12 cellular contexts compared by ENCODE assay signal in genomic region chr10:93075369-93076221, GRCh38. TPM values are rescaled to one million over a fixed set of nuclear protein-coding genes. Genes with fewer than 3 reads are reported as not detected.
A peak's percentile ranks its signal among the peaks of the same experiment; 100 is the strongest.
DNase-seq lines count a peak whose midpoint lies in the region; ATAC-seq and TF ChIP-seq lines count a peak whose summit lies in the region.
"Had no signal": no experiment of that assay in that cellular context is flagged by ENCODE, and none has a peak within 500 bp of the region (broad histone marks: within the 10 kb centered on the region; RNA-seq: fewer than 3 reads in every experiment).

No MANE protein-coding gene starts in this region.

- POLR2A ChIA-PET in CD8-positive, alpha-beta memory T cell (lab: Charles Lee): no interaction called here
- POLR2A ChIA-PET in activated CD4-positive, alpha-beta memory T cell treated with anti-CD3 and anti-CD28 coated beads for 36 hours (lab: Charles Lee): no interaction called here
- POLR2A ChIA-PET in GM10248 (lab: Yijun Ruan, JAX): no interaction called here

- peaks cover 4% of the 10 kb centered on the region for H3K4me1 ChIP-seq in CD8-positive, alpha-beta memory T cell (ENCODE audit: insufficient read depth, low read length)
- no peaks in the 10 kb centered on the region for H3K4me1 ChIP-seq in mesendoderm (ENCODE audit: control insufficient read depth, low read depth, low read length)

- peaks cover 0 to 2% (median 0%) of the 10 kb centered on the region in 5 donors for H3K9me3 Mint-ChIP-seq in CD8-positive, alpha-beta memory T cell
- H3K9me3 Mint-ChIP-seq in activated CD4-positive, alpha-beta memory T cell treated with anti-CD3 and anti-CD28 coated beads for 36 hours: no peaks in the 10 kb centered on the region

- ATAC-seq in GM21381 (IDR thresholded peaks at IDR 0.05; ENCODE audit: unreplicated experiment): peak; percentile 49
- ATAC-seq: left colon had no signal

- WGBS in mesendoderm (ENCODE audit: extremely low coverage, insufficient coverage, low lambda C conversion rate): no CpG with 5 or more reads among the region's 25 CpGs

- peaks cover 15% of the 10 kb centered on the region for H3K79me2 ChIP-seq in mesendoderm (ENCODE audit: control insufficient read depth, insufficient read depth, low read length)

- peak overlapping the region; percentile 97 for H3K9ac ChIP-seq in mesendoderm (ENCODE audit: low read length)

- peaks cover 49 to 76% of the 10 kb centered on the region in 2 donors for H3K27me3 Mint-ChIP-seq in CD8-positive, alpha-beta memory T cell
- peaks cover 69% of the 10 kb centered on the region for H3K27me3 Mint-ChIP-seq in activated CD4-positive, alpha-beta memory T cell treated with anti-CD3 and anti-CD28 coated beads for 36 hours

- H3K4me3 ChIP-seq in CD8-positive, alpha-beta memory T cell (ENCODE audit: low read length): no peak overlapping the region
- peak overlapping the region; percentile 88 for H3K4me3 ChIP-seq in mesendoderm (ENCODE audit: low read length)

- H3K27ac Mint-ChIP-seq in CD8-positive, alpha-beta memory T cell: peak overlapping the region in 1 of 8 donors; percentile 41
- no peak overlapping the region for H3K27ac Mint-ChIP-seq in activated CD4-positive, alpha-beta memory T cell treated with anti-CD3 and anti-CD28 coated beads for 36 hours
- H3K27ac Mint-ChIP-seq: CD14-positive monocyte had no signal

- no peaks in the 10 kb centered on the region for H3K36me3 ChIP-seq in CD8-positive, alpha-beta memory T cell (ENCODE audit: insufficient read depth, low read length)
- H3K36me3 ChIP-seq in mesendoderm (ENCODE audit: control insufficient read depth, insufficient read depth, low read length): peaks cover 5% of the 10 kb centered on the region
- H3K36me3 ChIP-seq: upper lobe of left lung had no signal

- H3K56ac ChIP-seq in mesendoderm (ENCODE audit: low read length): peak overlapping the region; percentile 98

- TF ChIP-seq CTCF in GM10248 (IDR thresholded peaks at IDR 0.05; ENCODE audit: control extremely low read depth, extremely low read depth, low read depth, missing control alignments): no peak

- H3K27me3 ChIP-seq in CD8-positive, alpha-beta memory T cell (ENCODE audit: insufficient read depth, low read length, poor library complexity, severe bottlenecking): peaks cover 21% of the 10 kb centered on the region
- peaks cover 31% of the 10 kb centered on the region for H3K27me3 ChIP-seq in mesendoderm (ENCODE audit: insufficient read depth, low read length, poor library complexity)

- peak overlapping the region; percentile 71 for H3K18ac ChIP-seq in mesendoderm (ENCODE audit: low read length)

- peak overlapping the region; percentile 98 for H3K23ac ChIP-seq in mesendoderm (ENCODE audit: low read length)

- peaks cover 3% of the 10 kb centered on the region for H3K79me1 ChIP-seq in mesendoderm (ENCODE audit: low read length)

- H4K5ac ChIP-seq in mesendoderm (ENCODE audit: low read length): no peak overlapping the region

- intact Hi-C loops in activated CD4-positive, alpha-beta memory T cell treated with anti-CD3 and anti-CD28 coated beads for 36 hours (cut with micrococcal nuclease): loop anchor here (10.0 kb wide), 1 partner anchor 381 kb away; no protein-coding TSS in a partner anchor

- H3K4me1 Mint-ChIP-seq in CD8-positive, alpha-beta memory T cell: peaks cover 23 to 51% (median 29%) of the 10 kb centered on the region in 3 donors
- H3K4me1 Mint-ChIP-seq in activated CD4-positive, alpha-beta memory T cell treated with anti-CD3 and anti-CD28 coated beads for 36 hours (ENCODE audit: low read depth): peaks cover 34% of the 10 kb centered on the region

- no peak overlapping the region for H2BK5ac ChIP-seq in mesendoderm (ENCODE audit: low read length)

- no peaks in the 10 kb centered on the region for H3K9me3 ChIP-seq in CD8-positive, alpha-beta memory T cell (ENCODE audit: low read length)
- H3K9me3 ChIP-seq: upper lobe of left lung had no signal

- CTCF ChIA-PET in CD8-positive, alpha-beta memory T cell (lab: Charles Lee): interaction anchor here (0.9 to 1.3 kb wide), 2 partner anchors 11 to 12 kb away, joined by 3 read pairs; no protein-coding TSS in a partner anchor
- CTCF ChIA-PET in activated CD4-positive, alpha-beta memory T cell treated with anti-CD3 and anti-CD28 coated beads for 36 hours (lab: Charles Lee): interaction anchor here (0.6 to 2.6 kb wide), 7 partner anchors 8 to 407 kb away, joined by 3 to 10 read pairs (median 3); partner anchors contain the start of gene MYOF
- CTCF ChIA-PET in GM10248 (lab: Yijun Ruan, JAX): interaction anchor here (2.3 to 4.4 kb wide), 2 partner anchors 8 to 277 kb away, joined by 5 to 17 read pairs; no protein-coding TSS in a partner anchor

- H4K8ac ChIP-seq in mesendoderm (ENCODE audit: low read depth, low read length): peak overlapping the region; percentile 30

- H2BK15ac ChIP-seq in mesendoderm (replicated peaks; ENCODE audit: low read depth): no peak overlapping the region

- H2AK5ac ChIP-seq in mesendoderm (ENCODE audit: low read length): no peak overlapping the region

- no peaks in the 10 kb centered on the region for H3K36me3 Mint-ChIP-seq in CD8-positive, alpha-beta memory T cell
- no peaks in the 10 kb centered on the region for H3K36me3 Mint-ChIP-seq in activated CD4-positive, alpha-beta memory T cell treated with anti-CD3 and anti-CD28 coated beads for 36 hours

- H3K4me3 Mint-ChIP-seq in CD8-positive, alpha-beta memory T cell: peak overlapping the region in 6 of 7 donors; percentile 13 to 70 (median 49)
- peak overlapping the region; percentile 63 for H3K4me3 Mint-ChIP-seq in activated CD4-positive, alpha-beta memory T cell treated with anti-CD3 and anti-CD28 coated beads for 36 hours

- no peak for DNase-seq in CD8-positive, alpha-beta memory T cell
- DNase-seq in activated CD4-positive, alpha-beta memory T cell treated with anti-CD3 and anti-CD28 coated beads for 36 hours: no peak
- DNase-seq in mesendoderm (no peak), NCI-H1436 (lab: John Stamatoyannopoulos, UW) (no peak), GF-D8 (lab: John Stamatoyannopoulos, UW) (no peak), GM10248 (ENCODE audit: extremely low spot score) (no peak), HuH-7.5 (ENCODE audit: low spot score) (no peak)
- DNase-seq: left colon, NCI-H1417 treated with DMSO at 0.1 percent for 48 hours had no signal

- H2BK120ac ChIP-seq in mesendoderm (ENCODE audit: low read depth, low read length): no peak overlapping the region

- peak overlapping the region; percentile 70 for H3K4me2 ChIP-seq in mesendoderm (ENCODE audit: low read length)

- H3K4ac ChIP-seq in mesendoderm (ENCODE audit: low read depth, low read length): peak overlapping the region; percentile 39

- no peak overlapping the region for H3K27ac ChIP-seq in CD8-positive, alpha-beta memory T cell (ENCODE audit: low read depth, low read length)
- peak overlapping the region; percentile 59 for H3K27ac ChIP-seq in mesendoderm (ENCODE audit: low read depth, low read length)
- H3K27ac ChIP-seq: upper lobe of left lung had no signal

RNA-seq across cellular contexts. Expression of gene CYP26A1, which starts 1.9 kb away (rescaled TPM):
- total RNA-seq in CD8-positive, alpha-beta memory T cell: not detected
- not detected for polyA plus RNA-seq in CD8-positive, alpha-beta memory T cell
- not detected for total RNA-seq in activated CD4-positive, alpha-beta memory T cell treated with anti-CD3 and anti-CD28 coated beads for 36 hours
- polyA plus RNA-seq in mesendoderm (2013, experiment 1 of 2): 49.3 TPM
- 50.0 TPM for polyA plus RNA-seq in mesendoderm (2013, experiment 2 of 2)
- total RNA-seq: left colon, upper lobe of left lung had no signal
- polyA plus RNA-seq: CD14-positive monocyte had no signal

RNA-seq across cellular contexts. Expression of gene CYP26C1, which starts 15.0 kb away (rescaled TPM):
- not detected for total RNA-seq in CD8-positive, alpha-beta memory T cell
- polyA plus RNA-seq in CD8-positive, alpha-beta memory T cell: not detected
- not detected for total RNA-seq in activated CD4-positive, alpha-beta memory T cell treated with anti-CD3 and anti-CD28 coated beads for 36 hours
- polyA plus RNA-seq in mesendoderm (2013, experiment 1 of 2): 0.10 TPM
- polyA plus RNA-seq in mesendoderm (2013, experiment 2 of 2): 0.08 TPM
- polyA plus RNA-seq: CD14-positive monocyte had no signal
